In genomic region chr3:182909318-182910040, GRCh38 we compare ENCODE assay signal across 8 cellular contexts.
DNase-seq lines count a peak whose midpoint lies in the region; ATAC-seq and TF ChIP-seq lines count a peak whose summit lies in the region.

No MANE protein-coding gene starts in this region.

- H3K9me3 ChIP-seq in suprapubic skin = no peaks in the 10 kb centered on the region

- no peaks in the 10 kb centered on the region for H3K27me3 ChIP-seq in suprapubic skin

- TF ChIP-seq EP300 in suprapubic skin (IDR thresholded peaks at IDR 0.05) = no peak

- H3K27ac Mint-ChIP-seq in activated CD8-positive, alpha-beta memory T cell treated with anti-CD3 and anti-CD28 coated beads, Interleukin-2, amount 10 ng/mL, durations not matched to agents 7 days and 5 days = peak overlapping the region; percentile 68

- H3K27ac ChIP-seq in suprapubic skin = no peak overlapping the region

- peaks cover 28% of the 10 kb centered on the region for H3K36me3 Mint-ChIP-seq in activated CD8-positive, alpha-beta memory T cell treated with anti-CD3 and anti-CD28 coated beads, Interleukin-2, amount 10 ng/mL, durations not matched to agents 7 days and 5 days

- no peak overlapping the region for H3K4me3 Mint-ChIP-seq in activated CD8-positive, alpha-beta memory T cell treated with anti-CD3 and anti-CD28 coated beads, Interleukin-2, amount 10 ng/mL, durations not matched to agents 7 days and 5 days

- H3K9me3 Mint-ChIP-seq in activated CD8-positive, alpha-beta memory T cell treated with anti-CD3 and anti-CD28 coated beads, Interleukin-2, amount 10 ng/mL, durations not matched to agents 7 days and 5 days (ENCODE audit: low read depth) = no peaks in the 10 kb centered on the region

- H3K4me1 ChIP-seq in suprapubic skin = no peaks in the 10 kb centered on the region

- no peak overlapping the region for H3K4me3 ChIP-seq in suprapubic skin

- peak in 1 of 2 donors; percentile 27 for TF ChIP-seq CTCF in suprapubic skin (IDR thresholded peaks at IDR 0.05)

- TF ChIP-seq POLR2A in suprapubic skin (IDR thresholded peaks at IDR 0.05) = no peak

- no peaks in the 10 kb centered on the region for H3K27me3 Mint-ChIP-seq in activated CD8-positive, alpha-beta memory T cell treated with anti-CD3 and anti-CD28 coated beads, Interleukin-2, amount 10 ng/mL, durations not matched to agents 7 days and 5 days

- CTCF ChIA-PET in activated CD8-positive, alpha-beta memory T cell treated with anti-CD3 and anti-CD28 coated beads, Interleukin-2, amount 10 ng/mL, durations not matched to agents 7 days and 5 days (lab: Charles Lee) = interaction anchor here (0.5 to 4.0 kb wide), 22 partner anchors 11 to 651 kb away, joined by 3 to 24 read pairs (median 4); partner anchors contain the start of gene MCCC1

- H3K36me3 ChIP-seq in suprapubic skin = peaks cover 25% of the 10 kb centered on the region

- peaks cover 52% of the 10 kb centered on the region for H3K4me1 Mint-ChIP-seq in activated CD8-positive, alpha-beta memory T cell treated with anti-CD3 and anti-CD28 coated beads, Interleukin-2, amount 10 ng/mL, durations not matched to agents 7 days and 5 days

- peak; percentile 24 for ATAC-seq in activated CD8-positive, alpha-beta memory T cell treated with anti-CD3 and anti-CD28 coated beads, Interleukin-2, amount 10 ng/mL, durations not matched to agents 7 days and 5 days
- no peak for ATAC-seq in HG03196 (IDR thresholded peaks at IDR 0.05; ENCODE audit: unreplicated experiment)

- peak; percentile 49 for DNase-seq in activated CD8-positive, alpha-beta memory T cell treated with anti-CD3 and anti-CD28 coated beads, Interleukin-2, amount 10 ng/mL, durations not matched to agents 7 days and 5 days
- DNase-seq in activated CD8-positive, alpha-beta memory T cell treated with anti-CD3 and anti-CD28 coated beads, Interleukin-2, amount 50 U/mL, for 4 hours = no peak
- DNase-seq in NAMALWA (ENCODE audit: low spot score) (peak; percentile 54), dermis blood vessel endothelial cell (peak; percentile 51), renal cortical epithelial cell (ENCODE audit: low read depth) (peak; percentile 68), GM19238 (ENCODE audit: insufficient read length, low spot score) (no peak), suprapubic skin (ENCODE audit: low spot score in 2 of 2) (no peak)

- 94% methylated on average over 5 of the region's 5 CpGs for WGBS in suprapubic skin

Comparison
In these comparisons a context has a peak if more than half of its experiments do, and no peak if none do; other contexts are left out.
1. DNase-seq: peak in activated CD8-positive, alpha-beta memory T cell treated with anti-CD3 and anti-CD28 coated beads, Interleukin-2, amount 10 ng/mL, durations not matched to agents 7 days and 5 days (single experiment), NAMALWA (single experiment), dermis blood vessel endothelial cell (single experiment) and renal cortical epithelial cell (single experiment); none in activated CD8-positive, alpha-beta memory T cell treated with anti-CD3 and anti-CD28 coated beads, Interleukin-2, amount 50 U/mL, for 4 hours (single experiment), GM19238 (single experiment) and suprapubic skin (0 of 2).